ENCODE assay signal across 9 cellular contexts in genomic region chr21:29077651-29078090, GRCh38. TPM values are rescaled to one million over a fixed set of nuclear protein-coding genes. Genes with fewer than 3 reads are reported as not detected.
A peak's percentile ranks its signal among the peaks of the same experiment; 100 is the strongest.
DNase-seq lines count a peak whose midpoint lies in the region; ATAC-seq, FAIRE-seq and TF ChIP-seq lines count a peak whose summit lies in the region.
"Had no signal": no experiment of that assay in that cellular context is flagged by ENCODE, and none has a peak within 500 bp of the region (broad histone marks: within the 10 kb centered on the region; RNA-seq: fewer than 3 reads in every experiment).

No MANE protein-coding gene starts in this region.

- ATAC-seq in HG03442 (IDR thresholded peaks at IDR 0.05; ENCODE audit: unreplicated experiment) = no peak

- TF ChIP-seq POLR2A in esophagus muscularis mucosa (IDR thresholded peaks at IDR 0.05; ENCODE audit: low read depth) = no peak

- no peak for TF ChIP-seq CTCF in AG04450 (IDR thresholded peaks at IDR 0.05; ENCODE audit: low read depth, low read length)
- no peak for TF ChIP-seq CTCF in esophagus muscularis mucosa (IDR thresholded peaks at IDR 0.05)
- no peak for TF ChIP-seq CTCF in mesothelial cell of epicardium (IDR thresholded peaks at IDR 0.05; ENCODE audit: unreplicated experiment)

- CTCF ChIA-PET in AG04450 (lab: Charles Lee) = interaction anchor here (1.6 to 2.5 kb wide), 2 partner anchors 12 to 87 kb away, joined by 6 to 10 read pairs; no protein-coding TSS in a partner anchor

- H3K27me3 ChIP-seq in AG04450 (ENCODE audit: control insufficient read depth, insufficient read depth, low read length) = no peaks in the 10 kb centered on the region
- no peaks in the 10 kb centered on the region for H3K27me3 ChIP-seq in H7 (ENCODE audit: control insufficient read depth, insufficient read depth, low read length)
- no peaks in the 10 kb centered on the region for H3K27me3 ChIP-seq in esophagus muscularis mucosa
- H3K27me3 ChIP-seq in small intestine (ENCODE audit: control insufficient read depth in 2 of 2, insufficient read depth in 2 of 2, low read length in 2 of 2) = no peaks in the 10 kb centered on the region

- H3K9me3 ChIP-seq in AG04450 (ENCODE audit: control insufficient read depth, insufficient read depth, low read length) (no peaks in the 10 kb centered on the region; the same call in 1 of the 2 replicates), esophagus muscularis mucosa (no peaks in the 10 kb centered on the region), small intestine (ENCODE audit: control insufficient read depth, low read depth) (no peaks in the 10 kb centered on the region)

- no peak for DNase-seq in AG04450 (ENCODE audit: low read depth, low spot score)
- DNase-seq in H7 = no peak
- DNase-seq in T-helper 2 cell treated with Interferon-gamma antibody and Interleukin-4, amounts not matched to agents 5 μg/mL and 100 μg/mL, for 36 hours (ENCODE audit: low spot score) = peak; percentile 30
- DNase-seq in esophagus muscularis mucosa (ENCODE audit: extremely low spot score) = no peak
- peak; percentile 60 for DNase-seq in small intestine
- no peak for DNase-seq in mesothelial cell of epicardium (ENCODE audit: low spot score in 2 of 2, unreplicated experiment in 2 of 2)
- no peak for DNase-seq in amniotic stem cell (lab: John Stamatoyannopoulos, UW)

- H3K4me3 ChIP-seq in AG04450 (ENCODE audit: low read depth, low read length) (peak overlapping the region; percentile 53), H7 (ENCODE audit: insufficient read depth, low read depth, low read length) (peak overlapping the region; percentile 30; the same call in 1 of the 2 replicates), esophagus muscularis mucosa (peak overlapping the region; percentile 64 to 84 (median 64)), small intestine (ENCODE audit: low read depth in 1 of 2, low read length in 2 of 2) (peak overlapping the region; percentile 25 to 66)

- H3K4me1 Mint-ChIP-seq in T-helper 2 cell treated with Interferon-gamma antibody and Interleukin-4, amounts not matched to agents 5 μg/mL and 100 μg/mL, for 36 hours (ENCODE audit: low read depth) = peaks cover 45% of the 10 kb centered on the region
- H3K4me1 Mint-ChIP-seq in mesothelial cell of epicardium = peaks cover 4% of the 10 kb centered on the region

- TF ChIP-seq EP300 in esophagus muscularis mucosa (IDR thresholded peaks at IDR 0.05) = no peak

- peak overlapping the region; percentile 86 for H3K4me3 Mint-ChIP-seq in T-helper 2 cell treated with Interferon-gamma antibody and Interleukin-4, amounts not matched to agents 5 μg/mL and 100 μg/mL, for 36 hours
- H3K4me3 Mint-ChIP-seq in mesothelial cell of epicardium = no peak overlapping the region

- H3K36me3 ChIP-seq in H7 (replicated peaks; ENCODE audit: control insufficient read depth, insufficient read depth, low read length) (no peaks in the 10 kb centered on the region), esophagus muscularis mucosa (no peaks in the 10 kb centered on the region), small intestine (ENCODE audit: control insufficient read depth in 2 of 2, insufficient read depth in 2 of 2, low read length in 2 of 2) (no peaks in the 10 kb centered on the region)

- peaks cover 13% of the 10 kb centered on the region for H3K36me3 Mint-ChIP-seq in T-helper 2 cell treated with Interferon-gamma antibody and Interleukin-4, amounts not matched to agents 5 μg/mL and 100 μg/mL, for 36 hours (ENCODE audit: low read depth)
- no peaks in the 10 kb centered on the region for H3K36me3 Mint-ChIP-seq in mesothelial cell of epicardium

- peak overlapping the region; percentile 94 for H3K27ac Mint-ChIP-seq in T-helper 2 cell treated with Interferon-gamma antibody and Interleukin-4, amounts not matched to agents 5 μg/mL and 100 μg/mL, for 36 hours
- no peak overlapping the region for H3K27ac Mint-ChIP-seq in mesothelial cell of epicardium

- POLR2A ChIA-PET in AG04450 (lab: Yijun Ruan, JAX) = no interaction called here

- peak overlapping the region; percentile 70 for H3K27ac ChIP-seq in AG04450 (ENCODE audit: low read depth, low read length)
- peak overlapping the region; percentile 80 to 92 (median 86) for H3K27ac ChIP-seq in esophagus muscularis mucosa (replicated peaks in 1 of 4)
- peak overlapping the region; percentile 90 to 93 for H3K27ac ChIP-seq in small intestine (ENCODE audit: low read depth in 1 of 2, low read length in 1 of 2)

- no peaks in the 10 kb centered on the region for H3K27me3 Mint-ChIP-seq in T-helper 2 cell treated with Interferon-gamma antibody and Interleukin-4, amounts not matched to agents 5 μg/mL and 100 μg/mL, for 36 hours (ENCODE audit: low read depth)
- no peaks in the 10 kb centered on the region for H3K27me3 Mint-ChIP-seq in mesothelial cell of epicardium (ENCODE audit: low read depth)

- H3K4me1 ChIP-seq in esophagus muscularis mucosa (peaks cover 8 to 44% (median 14%) of the 10 kb centered on the region in 4 donors), small intestine (ENCODE audit: control insufficient read depth in 2 of 2, insufficient read depth in 1 of 2, low read depth in 1 of 2, low read length in 1 of 2) (peaks cover 0 to 2% of the 10 kb centered on the region in 2 donors)

- no peak for FAIRE-seq in small intestine (lab: Jason Lieb, UNC)

- H3K9me3 Mint-ChIP-seq in T-helper 2 cell treated with Interferon-gamma antibody and Interleukin-4, amounts not matched to agents 5 μg/mL and 100 μg/mL, for 36 hours = no peaks in the 10 kb centered on the region
- no peaks in the 10 kb centered on the region for H3K9me3 Mint-ChIP-seq in mesothelial cell of epicardium
- H3K9me3 Mint-ChIP-seq: brain had no signal

- intact Hi-C loops in esophagus muscularis mucosa (cut with DNase I) = loop anchor here (5.0 kb wide), 1 partner anchor 70 kb away; no protein-coding TSS in a partner anchor

- WGBS in esophagus muscularis mucosa = 22% methylated on average over 6 of the region's 6 CpGs
- WGBS in small intestine, 3 donors = 26 to 45% (median 27%) methylated on average over 6 of the region's 6 CpGs

RNA-seq across cellular contexts. Expression of gene CCT8, which starts 4.2 kb away (rescaled TPM):
- polyA plus RNA-seq in AG04450 (2011; rRNA removed) (188 and 265 TPM in 2 replicates), small intestine (100 to 1,000 TPM in 1 of 3 donors, 10 to 100 TPM in 2; 89.2 to 142 (median 93.9) TPM)
- 92.7 and 145 TPM in 2 replicates for polyA minus RNA-seq in AG04450 (2011; rRNA and poly(A)+ RNA removed)
- 259 and 325 TPM in 2 replicates for total RNA-seq in H7 (2014; rRNA removed; shearing (Covaris generic))
- total RNA-seq in esophagus muscularis mucosa (100 to 1,000 TPM in 1 of 4 donors, 10 to 100 TPM in 3; 73.9 to 104 (median 85.4) TPM), mesothelial cell of epicardium (166 to 174 TPM (median 171 TPM) in 3 replicates)

RNA-seq across cellular contexts. Expression of gene MAP3K7CL, which starts 52.8 kb away (rescaled TPM):
- polyA plus RNA-seq in AG04450 (2011; rRNA removed) = 11.0 and 11.1 TPM in 2 replicates
- 9.6 and 11.8 TPM in 2 replicates for polyA minus RNA-seq in AG04450 (2011; rRNA and poly(A)+ RNA removed)
- not detected in 2 replicates for total RNA-seq in H7 (2014; rRNA removed; shearing (Covaris generic))
- total RNA-seq in esophagus muscularis mucosa = 1 to 10 TPM; 1.6 to 2.8 (median 1.9) TPM
- polyA plus RNA-seq in small intestine = 1 to 10 TPM; 3.0 to 3.8 (median 3.4) TPM
- 0.13 to 0.49 TPM (median 0.34 TPM) in 3 replicates for total RNA-seq in mesothelial cell of epicardium

RNA-seq across cellular contexts. Expression of gene USP16, which starts 53.2 kb away (rescaled TPM):
- polyA plus RNA-seq in AG04450 (2011; rRNA removed) = 22.7 and 35.6 TPM in 2 replicates
- 12.3 and 19.4 TPM in 2 replicates for polyA minus RNA-seq in AG04450 (2011; rRNA and poly(A)+ RNA removed)
- 15.1 and 21.9 TPM in 2 replicates for total RNA-seq in H7 (2014; rRNA removed; shearing (Covaris generic))
- 10 to 100 TPM; 31.3 to 47.8 (median 38.7) TPM for total RNA-seq in esophagus muscularis mucosa
- polyA plus RNA-seq in small intestine = 10 to 100 TPM; 24.6 to 30.5 (median 27.7) TPM
- total RNA-seq in mesothelial cell of epicardium = 30.8 to 32.0 TPM (median 31.4 TPM) in 3 replicates

RNA-seq across cellular contexts. Expression of gene RWDD2B, which starts 58.5 kb away (rescaled TPM):
- polyA plus RNA-seq in AG04450 (2011; rRNA removed) = 29.2 and 36.5 TPM in 2 replicates
- polyA minus RNA-seq in AG04450 (2011; rRNA and poly(A)+ RNA removed) = 12.0 and 17.4 TPM in 2 replicates
- 5.1 and 8.2 TPM in 2 replicates for total RNA-seq in H7 (2014; rRNA removed; shearing (Covaris generic))
- 10 to 100 TPM in 3 of 4 donors, 1 to 10 TPM in 1; 8.3 to 16.2 (median 12.9) TPM for total RNA-seq in esophagus muscularis mucosa
- 10 to 100 TPM in 2 of 3 donors, 1 to 10 TPM in 1; 8.4 to 12.8 (median 10.7) TPM for polyA plus RNA-seq in small intestine
- 8.5 to 10.0 TPM (median 10.0 TPM) in 3 replicates for total RNA-seq in mesothelial cell of epicardium

Comparison
In these comparisons a context has a peak if more than half of its experiments do, and no peak if none do; other contexts are left out.
1. DNase-seq: peak in T-helper 2 cell treated with Interferon-gamma antibody and Interleukin-4, amounts not matched to agents 5 μg/mL and 100 μg/mL, for 36 hours (single experiment) and small intestine (single experiment); none in AG04450 (single experiment), H7 (single experiment), esophagus muscularis mucosa (single experiment), mesothelial cell of epicardium (0 of 2) and amniotic stem cell (single experiment).
2. Peak in every context shown above with its lines, with median percentiles within 50 percentile points of each other: H3K27ac ChIP-seq and H3K4me3 ChIP-seq.